ENCODE assay signal across 11 cellular contexts in genomic region chr19:45253396-45254027, GRCh38. TPM values are rescaled to one million over a fixed set of nuclear protein-coding genes. Genes with fewer than 3 reads are reported as not detected.
DNase-seq lines count a peak whose midpoint lies in the region; ATAC-seq and TF ChIP-seq lines count a peak whose summit lies in the region.
"Had no signal": no experiment of that assay in that cellular context is flagged by ENCODE, and none has a peak within 500 bp of the region (broad histone marks: within the 10 kb centered on the region; RNA-seq: fewer than 3 reads in every experiment).

No MANE protein-coding gene starts in this region.

- H3K27me3 Mint-ChIP-seq in CD8-positive, alpha-beta memory T cell: no peaks in the 10 kb centered on the region
- peaks cover 4% of the 10 kb centered on the region for H3K27me3 Mint-ChIP-seq in neural crest cell (ENCODE audit: low read depth)

- H3K36me3 ChIP-seq in CD8-positive, alpha-beta memory T cell (ENCODE audit: insufficient read depth, low read length): no peaks in the 10 kb centered on the region
- H3K36me3 ChIP-seq: ovary, suprapubic skin had no signal

- POLR2A ChIA-PET in CD8-positive, alpha-beta memory T cell (lab: Charles Lee): no interaction called here

- peak overlapping the region; percentile 32 for H3K4me3 ChIP-seq in CD8-positive, alpha-beta memory T cell (ENCODE audit: low read length)
- no peak overlapping the region for H3K4me3 ChIP-seq in cardiac fibroblast (replicated peaks in 1 of 2; ENCODE audit: low read depth in 2 of 2, low read length in 2 of 2)
- H3K4me3 ChIP-seq: ovary had no signal

- peak in 1 of 5 donors; percentile 17 for DNase-seq in CD8-positive, alpha-beta memory T cell
- peak; percentile 26 for DNase-seq in NCI-H226
- DNase-seq in cardiac fibroblast (ENCODE audit: low read depth in 2 of 2): peak; percentile 30 to 35
- no peak for DNase-seq in neural crest cell (ENCODE audit: low read depth, low spot score)
- no peak for DNase-seq in AML-193 (lab: John Stamatoyannopoulos, UW)
- DNase-seq in SIG-M5 (lab: John Stamatoyannopoulos, UW): no peak
- DNase-seq in dermis blood vessel endothelial cell: no peak
- DNase-seq: NCI-H2029 treated with DMSO at 0.1 percent for 48 hours, ovary had no signal

- ATAC-seq in GM21723 (IDR thresholded peaks at IDR 0.05; ENCODE audit: unreplicated experiment): no peak

- CTCF ChIA-PET in CD8-positive, alpha-beta memory T cell (lab: Charles Lee): interaction anchor here (0.6 kb wide), 1 partner anchor 232 kb away, joined by 3 read pairs; no protein-coding TSS in a partner anchor

- peak overlapping the region; percentile 65 to 93 (median 85) for H3K4me3 Mint-ChIP-seq in CD8-positive, alpha-beta memory T cell
- peak overlapping the region; percentile 89 for H3K4me3 Mint-ChIP-seq in neural crest cell

- H3K27me3 ChIP-seq in CD8-positive, alpha-beta memory T cell (ENCODE audit: insufficient read depth, low read length, poor library complexity, severe bottlenecking): no peaks in the 10 kb centered on the region
- H3K27me3 ChIP-seq: ovary, suprapubic skin had no signal

- no peaks in the 10 kb centered on the region for H3K9me3 ChIP-seq in CD8-positive, alpha-beta memory T cell (ENCODE audit: low read length)
- H3K9me3 ChIP-seq: ovary, suprapubic skin had no signal

- peak overlapping the region in 7 of 8 donors; percentile 21 to 92 (median 87) for H3K27ac Mint-ChIP-seq in CD8-positive, alpha-beta memory T cell
- no peak overlapping the region for H3K27ac Mint-ChIP-seq in neural crest cell (ENCODE audit: unreplicated experiment)

- no peak for TF ChIP-seq CTCF in cardiac fibroblast (IDR thresholded peaks at IDR 0.05; ENCODE audit: low read depth, low read length)
- TF ChIP-seq CTCF in neural crest cell (conservative IDR thresholded peaks at IDR 0.05): no peak

- peaks cover 0 to 6% (median 0%) of the 10 kb centered on the region in 3 donors for H3K36me3 Mint-ChIP-seq in CD8-positive, alpha-beta memory T cell
- no peaks in the 10 kb centered on the region for H3K36me3 Mint-ChIP-seq in neural crest cell (ENCODE audit: low read depth)

- H3K9me3 Mint-ChIP-seq in CD8-positive, alpha-beta memory T cell: no peaks in the 10 kb centered on the region
- H3K9me3 Mint-ChIP-seq in neural crest cell: no peaks in the 10 kb centered on the region

- H3K4me1 Mint-ChIP-seq in CD8-positive, alpha-beta memory T cell: peaks cover 34 to 63% (median 34%) of the 10 kb centered on the region in 3 donors
- H3K4me1 Mint-ChIP-seq in neural crest cell: peaks cover 21% of the 10 kb centered on the region

- peak overlapping the region; percentile 22 for H3K27ac ChIP-seq in CD8-positive, alpha-beta memory T cell (ENCODE audit: low read depth, low read length)
- H3K27ac ChIP-seq: ovary, suprapubic skin had no signal

- H3K4me1 ChIP-seq in CD8-positive, alpha-beta memory T cell (ENCODE audit: insufficient read depth, low read length): peaks cover 35% of the 10 kb centered on the region

RNA-seq across cellular contexts. Expression of gene MARK4, which starts 2.4 kb away (rescaled TPM):
- 10 to 100 TPM; 20.2 to 21.2 TPM for total RNA-seq in CD8-positive, alpha-beta memory T cell
- polyA plus RNA-seq in CD8-positive, alpha-beta memory T cell: 2.6 TPM
- 57.2 and 59.8 TPM in 2 replicates for total RNA-seq in neural crest cell
- 14.0 and 32.1 TPM in 2 replicates for total RNA-seq in dermis blood vessel endothelial cell

RNA-seq across cellular contexts. Expression of gene EXOC3L2, which starts 8.3 kb away (rescaled TPM):
- total RNA-seq in CD8-positive, alpha-beta memory T cell: not detected
- not detected for polyA plus RNA-seq in CD8-positive, alpha-beta memory T cell
- total RNA-seq in neural crest cell: 0.91 and 1.1 TPM in 2 replicates
- 1.7 and 3.1 TPM in 2 replicates for total RNA-seq in dermis blood vessel endothelial cell

Comparison
In these comparisons a context has a peak if more than half of its experiments do, and no peak if none do; other contexts are left out.
1. DNase-seq: peak in NCI-H226 (single experiment) and cardiac fibroblast (2 of 2); none in neural crest cell (single experiment), AML-193 (0 of 2), SIG-M5 (single experiment) and dermis blood vessel endothelial cell (single experiment).